In the genomic region with DNA sequence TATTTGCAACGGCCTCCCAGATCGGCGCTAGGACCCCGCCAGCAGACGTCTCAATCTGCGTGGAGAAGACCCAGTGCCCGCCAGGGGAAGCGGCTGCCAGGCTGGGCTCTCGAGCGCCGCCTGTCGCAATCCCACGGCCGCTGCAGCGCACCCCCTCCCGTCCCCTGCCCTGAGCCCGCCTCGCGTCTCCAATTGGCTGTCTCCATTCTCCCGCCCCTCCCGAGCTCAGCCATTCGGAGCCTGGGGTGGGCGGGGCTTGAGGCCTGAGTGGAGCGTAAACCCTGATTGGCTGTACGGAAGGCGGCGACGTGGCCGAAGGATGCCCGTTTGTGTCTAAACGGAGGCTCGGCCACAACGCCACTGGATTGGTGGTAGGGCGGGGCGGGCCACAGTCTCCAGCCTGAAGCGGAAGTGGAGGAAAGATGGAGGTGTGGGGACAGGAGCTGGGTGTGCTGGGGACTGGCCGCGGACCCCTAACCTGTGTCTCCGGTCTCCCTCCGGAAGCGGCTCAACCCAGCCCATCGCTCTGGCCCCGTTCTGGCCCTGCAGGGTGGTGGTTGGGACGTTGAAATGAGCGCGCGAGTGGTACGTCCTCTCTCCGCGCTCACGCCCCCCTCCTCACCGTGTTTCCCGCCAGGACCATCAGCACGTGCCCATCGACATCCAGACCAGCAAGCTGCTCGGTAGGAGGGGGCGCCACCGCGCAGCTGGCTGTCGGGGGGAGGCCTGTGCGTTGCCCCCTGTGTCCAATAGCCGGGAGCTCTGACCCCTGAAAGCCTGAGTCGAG, we compare ENCODE assay signal across 1 cellular context.
A peak's percentile ranks its signal among the peaks of the same experiment; 100 is the strongest.
TF ChIP-seq lines count a peak whose summit lies in the region.

A gene with protein sequence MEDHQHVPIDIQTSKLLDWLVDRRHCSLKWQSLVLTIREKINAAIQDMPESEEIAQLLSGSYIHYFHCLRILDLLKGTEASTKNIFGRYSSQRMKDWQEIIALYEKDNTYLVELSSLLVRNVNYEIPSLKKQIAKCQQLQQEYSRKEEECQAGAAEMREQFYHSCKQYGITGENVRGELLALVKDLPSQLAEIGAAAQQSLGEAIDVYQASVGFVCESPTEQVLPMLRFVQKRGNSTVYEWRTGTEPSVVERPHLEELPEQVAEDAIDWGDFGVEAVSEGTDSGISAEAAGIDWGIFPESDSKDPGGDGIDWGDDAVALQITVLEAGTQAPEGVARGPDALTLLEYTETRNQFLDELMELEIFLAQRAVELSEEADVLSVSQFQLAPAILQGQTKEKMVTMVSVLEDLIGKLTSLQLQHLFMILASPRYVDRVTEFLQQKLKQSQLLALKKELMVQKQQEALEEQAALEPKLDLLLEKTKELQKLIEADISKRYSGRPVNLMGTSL (plus strand): TSS at position 389 of the 787 bp plus-strand sequence. CDS start 34 bp downstream, at position 423.

TF ChIP-seq in HEK293, 187 proteins besides CTCF, POLR2A, EP300 and RAD21 (continued from another document and continues in another):
- TF ChIP-seq, protein P1, sequence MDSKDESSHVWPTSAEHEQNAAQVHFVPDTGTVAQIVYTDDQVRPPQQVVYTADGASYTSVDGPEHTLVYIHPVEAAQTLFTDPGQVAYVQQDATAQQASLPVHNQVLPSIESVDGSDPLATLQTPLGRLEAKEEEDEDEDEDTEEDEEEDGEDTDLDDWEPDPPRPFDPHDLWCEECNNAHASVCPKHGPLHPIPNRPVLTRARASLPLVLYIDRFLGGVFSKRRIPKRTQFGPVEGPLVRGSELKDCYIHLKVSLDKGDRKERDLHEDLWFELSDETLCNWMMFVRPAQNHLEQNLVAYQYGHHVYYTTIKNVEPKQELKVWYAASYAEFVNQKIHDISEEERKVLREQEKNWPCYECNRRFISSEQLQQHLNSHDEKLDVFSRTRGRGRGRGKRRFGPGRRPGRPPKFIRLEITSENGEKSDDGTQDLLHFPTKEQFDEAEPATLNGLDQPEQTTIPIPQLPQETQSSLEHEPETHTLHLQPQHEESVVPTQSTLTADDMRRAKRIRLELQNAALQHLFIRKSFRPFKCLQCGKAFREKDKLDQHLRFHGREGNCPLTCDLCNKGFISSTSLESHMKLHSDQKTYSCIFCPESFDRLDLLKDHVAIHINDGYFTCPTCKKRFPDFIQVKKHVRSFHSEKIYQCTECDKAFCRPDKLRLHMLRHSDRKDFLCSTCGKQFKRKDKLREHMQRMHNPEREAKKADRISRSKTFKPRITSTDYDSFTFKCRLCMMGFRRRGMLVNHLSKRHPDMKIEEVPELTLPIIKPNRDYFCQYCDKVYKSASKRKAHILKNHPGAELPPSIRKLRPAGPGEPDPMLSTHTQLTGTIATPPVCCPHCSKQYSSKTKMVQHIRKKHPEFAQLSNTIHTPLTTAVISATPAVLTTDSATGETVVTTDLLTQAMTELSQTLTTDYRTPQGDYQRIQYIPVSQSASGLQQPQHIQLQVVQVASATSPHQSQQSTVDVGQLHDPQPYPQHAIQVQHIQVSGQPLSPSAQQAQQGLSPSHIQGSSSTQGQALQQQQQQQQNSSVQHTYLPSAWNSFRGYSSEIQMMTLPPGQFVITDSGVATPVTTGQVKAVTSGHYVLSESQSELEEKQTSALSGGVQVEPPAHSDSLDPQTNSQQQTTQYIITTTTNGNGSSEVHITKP (tag by site-specific recombination; IDR thresholded peaks at IDR 0.05): peak; percentile 90
- TF ChIP-seq, protein P2, sequence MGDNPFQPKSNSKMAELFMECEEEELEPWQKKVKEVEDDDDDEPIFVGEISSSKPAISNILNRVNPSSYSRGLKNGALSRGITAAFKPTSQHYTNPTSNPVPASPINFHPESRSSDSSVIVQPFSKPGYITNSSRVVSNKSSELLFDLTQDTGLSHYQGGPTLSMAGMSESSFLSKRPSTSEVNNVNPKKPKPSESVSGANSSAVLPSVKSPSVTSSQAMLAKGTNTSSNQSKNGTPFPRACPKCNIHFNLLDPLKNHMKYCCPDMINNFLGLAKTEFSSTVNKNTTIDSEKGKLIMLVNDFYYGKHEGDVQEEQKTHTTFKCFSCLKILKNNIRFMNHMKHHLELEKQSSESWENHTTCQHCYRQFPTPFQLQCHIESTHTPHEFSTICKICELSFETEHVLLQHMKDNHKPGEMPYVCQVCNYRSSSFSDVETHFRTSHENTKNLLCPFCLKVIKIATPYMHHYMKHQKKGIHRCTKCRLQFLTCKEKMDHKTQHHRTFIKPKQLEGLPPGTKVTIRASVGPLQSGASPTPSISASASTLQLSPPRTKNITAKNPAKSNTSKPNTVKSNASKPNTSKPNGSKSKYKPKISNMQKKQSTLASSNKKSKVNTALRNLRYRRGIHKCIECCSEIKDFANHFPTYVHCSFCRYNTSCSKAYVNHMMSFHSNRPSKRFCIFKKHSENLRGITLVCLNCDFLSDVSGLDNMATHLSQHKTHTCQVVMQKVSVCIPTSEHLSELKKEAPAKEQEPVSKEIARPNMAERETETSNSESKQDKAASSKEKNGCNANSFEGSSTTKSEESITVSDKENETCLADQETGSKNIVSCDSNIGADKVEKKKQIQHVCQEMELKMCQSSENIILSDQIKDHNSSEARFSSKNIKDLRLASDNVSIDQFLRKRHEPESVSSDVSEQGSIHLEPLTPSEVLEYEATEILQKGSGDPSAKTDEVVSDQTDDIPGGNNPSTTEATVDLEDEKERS (tag by site-specific recombination; IDR thresholded peaks at IDR 0.05): no peak; the same call in 1 of the 2 replicates
- 0 out of 2 replicates have a peak, but pooled peaks have one; percentile 19 for TF ChIP-seq ZNF394 (tag by site-specific recombination; IDR thresholded peaks at IDR 0.05; ENCODE audit: borderline replicate concordance)
- TF ChIP-seq ZNF140 (tag by site-specific recombination; IDR thresholded peaks at IDR 0.05): no peak
- TF ChIP-seq SETDB1 (IDR thresholded peaks at IDR 0.05; ENCODE audit: insufficient read length, low read length): peak; percentile 61
- TF ChIP-seq ZNF239 (tag by site-specific recombination; IDR thresholded peaks at IDR 0.05): 0 out of 2 replicates have a peak, but pooled peaks have one; percentile 57
- peak; percentile 63 for TF ChIP-seq ZNF629 (tag by site-specific recombination; IDR thresholded peaks at IDR 0.05)
- TF ChIP-seq ZNF48 (tag by site-specific recombination; IDR thresholded peaks at IDR 0.05): no peak
- TF ChIP-seq, protein P3, sequence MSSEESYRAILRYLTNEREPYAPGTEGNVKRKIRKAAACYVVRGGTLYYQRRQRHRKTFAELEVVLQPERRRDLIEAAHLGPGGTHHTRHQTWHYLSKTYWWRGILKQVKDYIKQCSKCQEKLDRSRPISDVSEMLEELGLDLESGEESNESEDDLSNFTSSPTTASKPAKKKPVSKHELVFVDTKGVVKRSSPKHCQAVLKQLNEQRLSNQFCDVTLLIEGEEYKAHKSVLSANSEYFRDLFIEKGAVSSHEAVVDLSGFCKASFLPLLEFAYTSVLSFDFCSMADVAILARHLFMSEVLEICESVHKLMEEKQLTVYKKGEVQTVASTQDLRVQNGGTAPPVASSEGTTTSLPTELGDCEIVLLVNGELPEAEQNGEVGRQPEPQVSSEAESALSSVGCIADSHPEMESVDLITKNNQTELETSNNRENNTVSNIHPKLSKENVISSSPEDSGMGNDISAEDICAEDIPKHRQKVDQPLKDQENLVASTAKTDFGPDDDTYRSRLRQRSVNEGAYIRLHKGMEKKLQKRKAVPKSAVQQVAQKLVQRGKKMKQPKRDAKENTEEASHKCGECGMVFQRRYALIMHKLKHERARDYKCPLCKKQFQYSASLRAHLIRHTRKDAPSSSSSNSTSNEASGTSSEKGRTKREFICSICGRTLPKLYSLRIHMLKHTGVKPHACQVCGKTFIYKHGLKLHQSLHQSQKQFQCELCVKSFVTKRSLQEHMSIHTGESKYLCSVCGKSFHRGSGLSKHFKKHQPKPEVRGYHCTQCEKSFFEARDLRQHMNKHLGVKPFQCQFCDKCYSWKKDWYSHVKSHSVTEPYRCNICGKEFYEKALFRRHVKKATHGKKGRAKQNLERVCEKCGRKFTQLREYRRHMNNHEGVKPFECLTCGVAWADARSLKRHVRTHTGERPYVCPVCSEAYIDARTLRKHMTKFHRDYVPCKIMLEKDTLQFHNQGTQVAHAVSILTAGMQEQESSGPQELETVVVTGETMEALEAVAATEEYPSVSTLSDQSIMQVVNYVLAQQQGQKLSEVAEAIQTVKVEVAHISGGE (tag by site-specific recombination; conservative IDR thresholded peaks at IDR 0.05; ENCODE audit: low read depth): peak; percentile 87
- TF ChIP-seq ZNF626 (tag by site-specific recombination; IDR thresholded peaks at IDR 0.05): no peak
- TF ChIP-seq ZNF423 (tag by site-specific recombination; IDR thresholded peaks at IDR 0.05): no peak
- TF ChIP-seq, protein P4, sequence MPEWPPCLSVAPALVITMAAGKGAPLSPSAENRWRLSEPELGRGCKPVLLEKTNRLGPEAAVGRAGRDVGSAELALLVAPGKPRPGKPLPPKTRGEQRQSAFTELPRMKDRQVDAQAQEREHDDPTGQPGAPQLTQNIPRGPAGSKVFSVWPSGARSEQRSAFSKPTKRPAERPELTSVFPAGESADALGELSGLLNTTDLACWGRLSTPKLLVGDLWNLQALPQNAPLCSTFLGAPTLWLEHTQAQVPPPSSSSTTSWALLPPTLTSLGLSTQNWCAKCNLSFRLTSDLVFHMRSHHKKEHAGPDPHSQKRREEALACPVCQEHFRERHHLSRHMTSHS (tag by site-specific recombination; IDR thresholded peaks at IDR 0.05): peak; percentile 69; the same call in 1 of the 2 replicates
- no peak for TF ChIP-seq ZNF350 (tag by site-specific recombination; IDR thresholded peaks at IDR 0.05)
- TF ChIP-seq ZNF585B (tag by site-specific recombination; IDR thresholded peaks at IDR 0.05): no peak
- TF ChIP-seq ZNF121 (tag by site-specific recombination; IDR thresholded peaks at IDR 0.05): 0 out of 2 replicates have a peak, but pooled peaks have one; percentile 19
- TF ChIP-seq ZNF777 (tag by site-specific recombination; IDR thresholded peaks at IDR 0.05; ENCODE audit: borderline replicate concordance): 0 out of 2 replicates have a peak, but pooled peaks have one; percentile 44
- TF ChIP-seq, protein P5, sequence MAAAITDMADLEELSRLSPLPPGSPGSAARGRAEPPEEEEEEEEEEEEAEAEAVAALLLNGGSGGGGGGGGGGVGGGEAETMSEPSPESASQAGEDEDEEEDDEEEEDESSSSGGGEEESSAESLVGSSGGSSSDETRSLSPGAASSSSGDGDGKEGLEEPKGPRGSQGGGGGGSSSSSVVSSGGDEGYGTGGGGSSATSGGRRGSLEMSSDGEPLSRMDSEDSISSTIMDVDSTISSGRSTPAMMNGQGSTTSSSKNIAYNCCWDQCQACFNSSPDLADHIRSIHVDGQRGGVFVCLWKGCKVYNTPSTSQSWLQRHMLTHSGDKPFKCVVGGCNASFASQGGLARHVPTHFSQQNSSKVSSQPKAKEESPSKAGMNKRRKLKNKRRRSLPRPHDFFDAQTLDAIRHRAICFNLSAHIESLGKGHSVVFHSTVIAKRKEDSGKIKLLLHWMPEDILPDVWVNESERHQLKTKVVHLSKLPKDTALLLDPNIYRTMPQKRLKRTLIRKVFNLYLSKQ (tag by site-specific recombination; IDR thresholded peaks at IDR 0.05; ENCODE audit: borderline replicate concordance): no peak; the same call in 1 of the 2 replicates
- TF ChIP-seq KLF10 (tag by site-specific recombination; IDR thresholded peaks at IDR 0.05): peak; percentile 97
- TF ChIP-seq, protein P6, sequence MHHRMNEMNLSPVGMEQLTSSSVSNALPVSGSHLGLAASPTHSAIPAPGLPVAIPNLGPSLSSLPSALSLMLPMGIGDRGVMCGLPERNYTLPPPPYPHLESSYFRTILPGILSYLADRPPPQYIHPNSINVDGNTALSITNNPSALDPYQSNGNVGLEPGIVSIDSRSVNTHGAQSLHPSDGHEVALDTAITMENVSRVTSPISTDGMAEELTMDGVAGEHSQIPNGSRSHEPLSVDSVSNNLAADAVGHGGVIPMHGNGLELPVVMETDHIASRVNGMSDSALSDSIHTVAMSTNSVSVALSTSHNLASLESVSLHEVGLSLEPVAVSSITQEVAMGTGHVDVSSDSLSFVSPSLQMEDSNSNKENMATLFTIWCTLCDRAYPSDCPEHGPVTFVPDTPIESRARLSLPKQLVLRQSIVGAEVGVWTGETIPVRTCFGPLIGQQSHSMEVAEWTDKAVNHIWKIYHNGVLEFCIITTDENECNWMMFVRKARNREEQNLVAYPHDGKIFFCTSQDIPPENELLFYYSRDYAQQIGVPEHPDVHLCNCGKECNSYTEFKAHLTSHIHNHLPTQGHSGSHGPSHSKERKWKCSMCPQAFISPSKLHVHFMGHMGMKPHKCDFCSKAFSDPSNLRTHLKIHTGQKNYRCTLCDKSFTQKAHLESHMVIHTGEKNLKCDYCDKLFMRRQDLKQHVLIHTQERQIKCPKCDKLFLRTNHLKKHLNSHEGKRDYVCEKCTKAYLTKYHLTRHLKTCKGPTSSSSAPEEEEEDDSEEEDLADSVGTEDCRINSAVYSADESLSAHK (tag by site-specific recombination; IDR thresholded peaks at IDR 0.05): peak; percentile 36
- no peak for TF ChIP-seq ZNF555 (tag by site-specific recombination; conservative IDR thresholded peaks at IDR 0.05)
- TF ChIP-seq ZNF138 (tag by site-specific recombination; IDR thresholded peaks at IDR 0.05; ENCODE audit: borderline replicate concordance): no peak
- peak; percentile 98 for TF ChIP-seq SP3 (tag by site-specific recombination; IDR thresholded peaks at IDR 0.05)
- TF ChIP-seq EGR2 (tag by site-specific recombination; IDR thresholded peaks at IDR 0.05; ENCODE audit: low read depth): 0 out of 2 replicates have a peak, but pooled peaks have one; percentile 31
- no peak for TF ChIP-seq ZBTB1 (tag by site-specific recombination; IDR thresholded peaks at IDR 0.05)
- 0 out of 2 replicates have a peak, but pooled peaks have one; percentile 40 for TF ChIP-seq ZSCAN16 (tag by site-specific recombination; IDR thresholded peaks at IDR 0.05)
- TF ChIP-seq ZNF2 (tag by site-specific recombination; IDR thresholded peaks at IDR 0.05): peak; percentile 89
- no peak for TF ChIP-seq ZNF23 (tag by site-specific recombination; IDR thresholded peaks at IDR 0.05; ENCODE audit: borderline replicate concordance)
- TF ChIP-seq ZNF529 (tag by site-specific recombination; IDR thresholded peaks at IDR 0.05; ENCODE audit: insufficient replicate concordance): no peak
- peak; percentile 88 for TF ChIP-seq ZNF600 (tag by site-specific recombination; IDR thresholded peaks at IDR 0.05)
- TF ChIP-seq, protein P7, sequence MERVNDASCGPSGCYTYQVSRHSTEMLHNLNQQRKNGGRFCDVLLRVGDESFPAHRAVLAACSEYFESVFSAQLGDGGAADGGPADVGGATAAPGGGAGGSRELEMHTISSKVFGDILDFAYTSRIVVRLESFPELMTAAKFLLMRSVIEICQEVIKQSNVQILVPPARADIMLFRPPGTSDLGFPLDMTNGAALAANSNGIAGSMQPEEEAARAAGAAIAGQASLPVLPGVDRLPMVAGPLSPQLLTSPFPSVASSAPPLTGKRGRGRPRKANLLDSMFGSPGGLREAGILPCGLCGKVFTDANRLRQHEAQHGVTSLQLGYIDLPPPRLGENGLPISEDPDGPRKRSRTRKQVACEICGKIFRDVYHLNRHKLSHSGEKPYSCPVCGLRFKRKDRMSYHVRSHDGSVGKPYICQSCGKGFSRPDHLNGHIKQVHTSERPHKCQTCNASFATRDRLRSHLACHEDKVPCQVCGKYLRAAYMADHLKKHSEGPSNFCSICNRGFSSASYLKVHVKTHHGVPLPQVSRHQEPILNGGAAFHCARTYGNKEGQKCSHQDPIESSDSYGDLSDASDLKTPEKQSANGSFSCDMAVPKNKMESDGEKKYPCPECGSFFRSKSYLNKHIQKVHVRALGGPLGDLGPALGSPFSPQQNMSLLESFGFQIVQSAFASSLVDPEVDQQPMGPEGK (tag by site-specific recombination; IDR thresholded peaks at IDR 0.05): peak; percentile 88
- TF ChIP-seq ZNF433 (tag by site-specific recombination; IDR thresholded peaks at IDR 0.05; ENCODE audit: low read depth): no peak
- TF ChIP-seq ZFP37 (tag by site-specific recombination; IDR thresholded peaks at IDR 0.05): 0 out of 2 replicates have a peak, but pooled peaks have one; percentile 43
- TF ChIP-seq ZNF560 (tag by site-specific recombination; IDR thresholded peaks at IDR 0.05; ENCODE audit: borderline replicate concordance): no peak
- no peak for TF ChIP-seq ZNF791 (tag by site-specific recombination; IDR thresholded peaks at IDR 0.05)
